ENCODE assay signal across 8 cellular contexts in genomic region chr19:17303167-17303939, GRCh38. TPM values are rescaled to one million over a fixed set of nuclear protein-coding genes. Genes with fewer than 3 reads are reported as not detected.
DNase-seq lines count a peak whose midpoint lies in the region; ATAC-seq, FAIRE-seq and TF ChIP-seq lines count a peak whose summit lies in the region.

A gene with protein sequence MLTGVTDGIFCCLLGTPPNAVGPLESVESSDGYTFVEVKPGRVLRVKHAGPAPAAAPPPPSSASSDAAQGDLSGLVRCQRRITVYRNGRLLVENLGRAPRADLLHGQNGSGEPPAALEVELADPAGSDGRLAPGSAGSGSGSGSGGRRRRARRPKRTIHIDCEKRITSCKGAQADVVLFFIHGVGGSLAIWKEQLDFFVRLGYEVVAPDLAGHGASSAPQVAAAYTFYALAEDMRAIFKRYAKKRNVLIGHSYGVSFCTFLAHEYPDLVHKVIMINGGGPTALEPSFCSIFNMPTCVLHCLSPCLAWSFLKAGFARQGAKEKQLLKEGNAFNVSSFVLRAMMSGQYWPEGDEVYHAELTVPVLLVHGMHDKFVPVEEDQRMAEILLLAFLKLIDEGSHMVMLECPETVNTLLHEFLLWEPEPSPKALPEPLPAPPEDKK (minus strand): TSS chr19:17303425. CDS start chr19:17301616, 1,809 bp downstream.

- H3K27me3 ChIP-seq in ascending aorta = no peaks in the 10 kb centered on the region
- no peaks in the 10 kb centered on the region for H3K27me3 ChIP-seq in right cardiac atrium (ENCODE audit: control insufficient read depth, insufficient read depth)

- peaks cover 2 to 5% of the 10 kb centered on the region in 2 donors for H3K36me3 ChIP-seq in ascending aorta

- peak; percentile 98 for FAIRE-seq in GM12891 (lab: Jason Lieb, UNC)
- no peak for FAIRE-seq in urothelium cell line (lab: Jason Lieb, UNC)

- H3K9me3 ChIP-seq in ascending aorta (no peaks in the 10 kb centered on the region), right cardiac atrium (ENCODE audit: control insufficient read depth, low read length) (no peaks in the 10 kb centered on the region)

- TF ChIP-seq POLR2A in GM12891 (IDR thresholded peaks at IDR 0.05; ENCODE audit: low read depth, low read length) = 0 out of 2 replicates have a peak, but pooled peaks have one; percentile 31

- H3K4me3 ChIP-seq in ascending aorta (peak within 1 kb of the TSS; percentile 73 to 88), right cardiac atrium (ENCODE audit: low read length) (peak within 1 kb of the TSS; percentile 87)

- DNase-seq in GM12891 (ENCODE audit: insufficient read length, low spot score) = peak; percentile 91
- peak; percentile 92 for DNase-seq in NCI-H146 treated with DMSO at 0.1 percent for 48 hours (lab: John Stamatoyannopoulos, UW; ENCODE audit: unreplicated experiment)
- DNase-seq in T-helper 2 cell = peak; percentile 83 to 95 (median 90)
- DNase-seq in ascending aorta (ENCODE audit: low spot score in 2 of 2) = peak; percentile 88 to 98
- DNase-seq in right cardiac atrium = peak; percentile 97 to 99 (median 98)
- DNase-seq in pulmonary artery endothelial cell (ENCODE audit: low read depth, low spot score) = peak; percentile 87
- DNase-seq in urothelium cell line (ENCODE audit: low spot score) = peak; percentile 91

- intact Hi-C loops in ascending aorta (cut with DNase I) = loop anchor here (5.0 kb wide), 1 partner anchor 56 kb away; the partner anchor contains the start of gene NR2F6
- intact Hi-C loops in right cardiac atrium (cut with DNase I) = no loop called here

- WGBS in right cardiac atrium = under 1% methylated on average over 52 of the region's 52 CpGs

- peak within 1 kb of the TSS; percentile 78 to 81 for H3K27ac ChIP-seq in ascending aorta
- peak within 1 kb of the TSS; percentile 31 for H3K27ac ChIP-seq in right cardiac atrium (ENCODE audit: low read length)

- H3K4me1 ChIP-seq in ascending aorta = peaks cover 2 to 22% of the 10 kb centered on the region in 2 donors
- H3K4me1 ChIP-seq in right cardiac atrium (ENCODE audit: control insufficient read depth, insufficient read depth, low read length) = no peaks in the 10 kb centered on the region

- TF ChIP-seq CTCF in ascending aorta (IDR thresholded peaks at IDR 0.05) = peak; percentile 71 to 92 (median 71)

- ATAC-seq in HG02798 (IDR thresholded peaks at IDR 0.05; ENCODE audit: poor library complexity, unreplicated experiment) (peak; percentile 71), right cardiac atrium (peak; percentile 88 to 91)

TF ChIP-seq in GM12891, 5 proteins besides CTCF, POLR2A, EP300 and RAD21:
- TF ChIP-seq TAF1 (IDR thresholded peaks at IDR 0.05; ENCODE audit: low read depth, low read length) (no peak), PAX5 (IDR thresholded peaks at IDR 0.05; ENCODE audit: insufficient read depth, low read length, severe bottlenecking) (no peak), POLR2AphosphoS5 (IDR thresholded peaks at IDR 0.05; ENCODE audit: low read depth, low read length) (no peak), POU2F2 (IDR thresholded peaks at IDR 0.05; ENCODE audit: low read depth, low read length) (no peak), SPI1 (IDR thresholded peaks at IDR 0.05; ENCODE audit: low read depth, low read length) (peak; percentile 51)

RNA-seq across cellular contexts. Expression of the gene that starts here (rescaled TPM):
- 9.2 TPM for polyA plus RNA-seq in GM12891 (2012; ENCODE audit: low read depth, missing spikeins)
- total RNA-seq in ascending aorta (32.2 TPM), right cardiac atrium (10 to 100 TPM; 12.7 to 17.0 (median 14.3) TPM), pulmonary artery endothelial cell (7.5 TPM in 2 replicates)
- 15.8 TPM for polyA plus RNA-seq in right cardiac atrium

Comparison
In these comparisons a context has a peak if more than half of its experiments do, and no peak if none do; other contexts are left out.
1. Peak in every context shown above with its lines: DNase-seq, ATAC-seq, H3K4me3 ChIP-seq and H3K27ac ChIP-seq.